22 cellular contexts compared by ENCODE assay signal in genomic region chr12:60035835-60036234, GRCh38.
DNase-seq lines count a peak whose midpoint lies in the region; ATAC-seq, FAIRE-seq and TF ChIP-seq lines count a peak whose summit lies in the region.
"Had no signal": no experiment of that assay in that cellular context is flagged by ENCODE, and none has a peak within 500 bp of the region (broad histone marks: within the 10 kb centered on the region; RNA-seq: fewer than 3 reads in every experiment).

No MANE protein-coding gene starts in this region.

- ATAC-seq in activated CD8-positive, alpha-beta T cell treated with anti-CD3 and anti-CD28 coated beads for 36 hours: no peak
- ATAC-seq: CD8-positive, alpha-beta T cell; HCT116; stimulated activated memory B cell treated with anti-CD40 and anti-IgM and Interleukin-4, amounts not matched to agents 10 μg/mL and 1 μg/mL and 100 μg/mL, for 72 hours had no signal

- peaks cover 5% of the 10 kb centered on the region for H3K9me3 ChIP-seq in neural cell (ENCODE audit: low read length)
- H3K9me3 ChIP-seq in effector memory CD4-positive, alpha-beta T cell (ENCODE audit: control insufficient read depth, low read length): no peaks in the 10 kb centered on the region
- H3K9me3 ChIP-seq: testis had no signal

- H3K27me3 ChIP-seq in bronchial epithelial cell (ENCODE audit: control insufficient read depth, insufficient read depth, low read length): no peaks in the 10 kb centered on the region
- H3K27me3 ChIP-seq in neural cell (ENCODE audit: insufficient read depth, low read depth, low read length): no peaks in the 10 kb centered on the region
- H3K27me3 ChIP-seq in effector memory CD4-positive, alpha-beta T cell (replicated peaks; ENCODE audit: control insufficient read depth, insufficient read depth, low read length, poor library complexity, severe bottlenecking): no peaks in the 10 kb centered on the region
- H3K27me3 ChIP-seq: testis had no signal

- FAIRE-seq in HTR-8/SVneo (lab: Jason Lieb, UNC): no peak
- no peak for FAIRE-seq in bronchial epithelial cell (lab: Jason Lieb, UNC)
- FAIRE-seq: frontal cortex, kidney had no signal

- H3K79me2 ChIP-seq in neural cell (replicated peaks; ENCODE audit: insufficient read depth, low read length): no peaks in the 10 kb centered on the region
- H3K79me2 ChIP-seq: parathyroid adenoma had no signal

- H3K9me2 ChIP-seq in neural cell (ENCODE audit: insufficient read depth, low read length): no peaks in the 10 kb centered on the region

- H3K4me3 Mint-ChIP-seq in activated CD8-positive, alpha-beta T cell treated with anti-CD3 and anti-CD28 coated beads for 36 hours: no peak overlapping the region
- H3K4me3 Mint-ChIP-seq: activated naive CD8-positive, alpha-beta T cell treated with anti-CD3 and anti-CD28 coated beads, Interleukin-2, amount 10 ng/mL, durations not matched to agents 7 days and 5 days; CD8-positive, alpha-beta T cell; stimulated activated memory B cell treated with anti-CD40 and anti-IgM and Interleukin-4, amounts not matched to agents 10 μg/mL and 1 μg/mL and 100 μg/mL, for 72 hours had no signal

- CTCF ChIA-PET in activated CD8-positive, alpha-beta T cell treated with anti-CD3 and anti-CD28 coated beads for 36 hours (lab: Charles Lee): no interaction called here

- H3K9me3 Mint-ChIP-seq in activated CD8-positive, alpha-beta T cell treated with anti-CD3 and anti-CD28 coated beads for 36 hours: peaks cover 8% of the 10 kb centered on the region

- H2AFZ ChIP-seq in neural cell (ENCODE audit: low read depth, low read length): no peak overlapping the region
- H2AFZ ChIP-seq: parathyroid adenoma had no signal

- DNase-seq in DMS53 (lab: John Stamatoyannopoulos, UW): peak; percentile 45
- peak; percentile 5 for DNase-seq in HTR-8/SVneo (ENCODE audit: insufficient read length, low spot score)
- DNase-seq in bronchial epithelial cell (ENCODE audit: low read depth): peak; percentile 71
- DNase-seq in activated CD8-positive, alpha-beta T cell treated with anti-CD3 and anti-CD28 coated beads for 36 hours: no peak
- no peak for DNase-seq in GM19240 (ENCODE audit: insufficient read length, low spot score)
- no peak for DNase-seq in GM13977 (ENCODE audit: low spot score)
- DNase-seq in effector memory CD4-positive, alpha-beta T cell: no peak
- DNase-seq: activated CD4-positive, alpha-beta T cell treated with anti-CD3 and anti-CD28 coated beads for 48 hours; activated naive CD8-positive, alpha-beta T cell treated with anti-CD3 and anti-CD28 coated beads, Interleukin-2, amount 10 ng/mL, durations not matched to agents 7 days and 5 days; CD8-positive, alpha-beta T cell; DMS79; kidney; NCI-H1436; SHP77 treated with DMSO at 0.1 percent for 48 hours; testis had no signal

- no peak overlapping the region for H3K27ac ChIP-seq in neural cell (ENCODE audit: low read length)
- no peak overlapping the region for H3K27ac ChIP-seq in effector memory CD4-positive, alpha-beta T cell (ENCODE audit: insufficient read depth, low read length, poor library complexity, severe bottlenecking)
- H3K27ac ChIP-seq: coronary artery, parathyroid adenoma, testis had no signal

- peak; percentile 83 for TF ChIP-seq EP300 in neural cell (conservative IDR thresholded peaks at IDR 0.05; ENCODE audit: poor library complexity, severe bottlenecking)

- no peaks in the 10 kb centered on the region for H3K27me3 Mint-ChIP-seq in activated CD8-positive, alpha-beta T cell treated with anti-CD3 and anti-CD28 coated beads for 36 hours
- H3K27me3 Mint-ChIP-seq: activated naive CD8-positive, alpha-beta T cell treated with anti-CD3 and anti-CD28 coated beads, Interleukin-2, amount 10 ng/mL, durations not matched to agents 7 days and 5 days; stimulated activated memory B cell treated with anti-CD40 and anti-IgM and Interleukin-4, amounts not matched to agents 10 μg/mL and 1 μg/mL and 100 μg/mL, for 72 hours had no signal

- no peak overlapping the region for H3K9ac ChIP-seq in neural cell (ENCODE audit: low read length)
- H3K9ac ChIP-seq: parathyroid adenoma had no signal

- H3K36me3 ChIP-seq in bronchial epithelial cell (ENCODE audit: control insufficient read depth, insufficient read depth, low read length) (no peaks in the 10 kb centered on the region), neural cell (ENCODE audit: insufficient read depth, low read length) (no peaks in the 10 kb centered on the region)
- no peaks in the 10 kb centered on the region for H3K36me3 ChIP-seq in effector memory CD4-positive, alpha-beta T cell (ENCODE audit: control insufficient read depth, insufficient read depth, low read length)

- H3K4me1 ChIP-seq in effector memory CD4-positive, alpha-beta T cell (ENCODE audit: control insufficient read depth, insufficient read depth, low read length, poor library complexity, severe bottlenecking): no peaks in the 10 kb centered on the region
- H3K4me1 ChIP-seq: parathyroid adenoma, testis had no signal

- no peaks in the 10 kb centered on the region for H3K4me1 Mint-ChIP-seq in activated CD8-positive, alpha-beta T cell treated with anti-CD3 and anti-CD28 coated beads for 36 hours (ENCODE audit: low read depth)
- H3K4me1 Mint-ChIP-seq: activated naive CD8-positive, alpha-beta T cell treated with anti-CD3 and anti-CD28 coated beads, Interleukin-2, amount 10 ng/mL, durations not matched to agents 7 days and 5 days; stimulated activated memory B cell treated with anti-CD40 and anti-IgM and Interleukin-4, amounts not matched to agents 10 μg/mL and 1 μg/mL and 100 μg/mL, for 72 hours had no signal

- no peak for TF ChIP-seq CTCF in bronchial epithelial cell (IDR thresholded peaks at IDR 0.05; ENCODE audit: insufficient read depth, low read length, severe bottlenecking)
- no peak for TF ChIP-seq CTCF in neural cell (IDR thresholded peaks at IDR 0.05; ENCODE audit: poor library complexity, severe bottlenecking)
- TF ChIP-seq CTCF in activated CD8-positive, alpha-beta T cell treated with anti-CD3 and anti-CD28 coated beads for 36 hours (IDR thresholded peaks at IDR 0.05): no peak
- no peak for TF ChIP-seq CTCF in GM13977 (IDR thresholded peaks at IDR 0.05; ENCODE audit: extremely low read depth, insufficient read depth, missing control alignments)

- H3K4me2 ChIP-seq in neural cell (ENCODE audit: low read length): no peak overlapping the region

- H3F3A ChIP-seq in neural cell (ENCODE audit: insufficient read depth, low read length, poor library complexity, severe bottlenecking): no peaks in the 10 kb centered on the region

- intact Hi-C loops in activated CD8-positive, alpha-beta T cell treated with anti-CD3 and anti-CD28 coated beads for 36 hours (cut with micrococcal nuclease): no loop called here

- H3K36me3 Mint-ChIP-seq in activated CD8-positive, alpha-beta T cell treated with anti-CD3 and anti-CD28 coated beads for 36 hours (ENCODE audit: low read depth): no peaks in the 10 kb centered on the region
- H3K36me3 Mint-ChIP-seq: activated naive CD8-positive, alpha-beta T cell treated with anti-CD3 and anti-CD28 coated beads, Interleukin-2, amount 10 ng/mL, durations not matched to agents 7 days and 5 days; CD8-positive, alpha-beta T cell; stimulated activated memory B cell treated with anti-CD40 and anti-IgM and Interleukin-4, amounts not matched to agents 10 μg/mL and 1 μg/mL and 100 μg/mL, for 72 hours had no signal

- H4K20me1 ChIP-seq in neural cell (ENCODE audit: insufficient read depth): no peaks in the 10 kb centered on the region

- in situ Hi-C loops in GM13977 (cut with MboI; ENCODE audit: low pct_unique_long_range_greater_than_20kb, low sequenced_read_pairs, unreplicated experiment): no loop called here

- POLR2A ChIA-PET in activated CD8-positive, alpha-beta T cell treated with anti-CD3 and anti-CD28 coated beads for 36 hours (lab: Charles Lee): no interaction called here

- TF ChIP-seq RAD21 in neural cell (conservative IDR thresholded peaks at IDR 0.05): no peak

- no peak overlapping the region for H3K4me3 ChIP-seq in bronchial epithelial cell (ENCODE audit: low read depth, low read length)
- no peak overlapping the region for H3K4me3 ChIP-seq in neural cell (ENCODE audit: low read length)
- H3K4me3 ChIP-seq in effector memory CD4-positive, alpha-beta T cell (ENCODE audit: insufficient read depth, low read depth, low read length, poor library complexity, severe bottlenecking): no peak overlapping the region
- H3K4me3 ChIP-seq: coronary artery, testis had no signal

- no peak overlapping the region for H3K27ac Mint-ChIP-seq in activated CD8-positive, alpha-beta T cell treated with anti-CD3 and anti-CD28 coated beads for 36 hours
- H3K27ac Mint-ChIP-seq: activated naive CD8-positive, alpha-beta T cell treated with anti-CD3 and anti-CD28 coated beads, Interleukin-2, amount 10 ng/mL, durations not matched to agents 7 days and 5 days; activated T-helper 2 cell treated with anti-CD3 and anti-CD28 coated beads, Interferon-gamma antibody, Interleukin-2, Interleukin-4, amounts not matched to agents 10 μg/mL and 5 μg/mL and 100 μg/mL, durations not matched to agents 14 hours and 24 hours and 36 hours; CD8-positive, alpha-beta T cell; stimulated activated memory B cell treated with anti-CD40 and anti-IgM and Interleukin-4, amounts not matched to agents 10 μg/mL and 1 μg/mL and 100 μg/mL, for 72 hours had no signal

TF ChIP-seq in neural cell, 6 proteins besides CTCF, POLR2A, EP300 and RAD21 (continues in another document):
- TF ChIP-seq MXI1 (conservative IDR thresholded peaks at IDR 0.05; ENCODE audit: poor library complexity, severe bottlenecking) (no peak), TAF1 (IDR thresholded peaks at IDR 0.05; ENCODE audit: low read depth) (no peak), EZH2 (IDR thresholded peaks at IDR 0.05; ENCODE audit: borderline replicate concordance, insufficient read depth, low read length, poor library complexity, severe bottlenecking) (no peak), POLR2AphosphoS5 (IDR thresholded peaks at IDR 0.05) (peak; percentile 62), SMC3 (conservative IDR thresholded peaks at IDR 0.05; ENCODE audit: poor library complexity) (no peak)

Comparison
In these comparisons a context has a peak if more than half of its experiments do, and no peak if none do; other contexts are left out.
1. DNase-seq: peak in DMS53 (single experiment), HTR-8/SVneo (single experiment) and bronchial epithelial cell (single experiment); none in activated CD8-positive, alpha-beta T cell treated with anti-CD3 and anti-CD28 coated beads for 36 hours (single experiment), GM19240 (single experiment), GM13977 (single experiment) and effector memory CD4-positive, alpha-beta T cell (0 of 3).